8 cellular contexts compared by ENCODE assay signal in the genomic region with DNA sequence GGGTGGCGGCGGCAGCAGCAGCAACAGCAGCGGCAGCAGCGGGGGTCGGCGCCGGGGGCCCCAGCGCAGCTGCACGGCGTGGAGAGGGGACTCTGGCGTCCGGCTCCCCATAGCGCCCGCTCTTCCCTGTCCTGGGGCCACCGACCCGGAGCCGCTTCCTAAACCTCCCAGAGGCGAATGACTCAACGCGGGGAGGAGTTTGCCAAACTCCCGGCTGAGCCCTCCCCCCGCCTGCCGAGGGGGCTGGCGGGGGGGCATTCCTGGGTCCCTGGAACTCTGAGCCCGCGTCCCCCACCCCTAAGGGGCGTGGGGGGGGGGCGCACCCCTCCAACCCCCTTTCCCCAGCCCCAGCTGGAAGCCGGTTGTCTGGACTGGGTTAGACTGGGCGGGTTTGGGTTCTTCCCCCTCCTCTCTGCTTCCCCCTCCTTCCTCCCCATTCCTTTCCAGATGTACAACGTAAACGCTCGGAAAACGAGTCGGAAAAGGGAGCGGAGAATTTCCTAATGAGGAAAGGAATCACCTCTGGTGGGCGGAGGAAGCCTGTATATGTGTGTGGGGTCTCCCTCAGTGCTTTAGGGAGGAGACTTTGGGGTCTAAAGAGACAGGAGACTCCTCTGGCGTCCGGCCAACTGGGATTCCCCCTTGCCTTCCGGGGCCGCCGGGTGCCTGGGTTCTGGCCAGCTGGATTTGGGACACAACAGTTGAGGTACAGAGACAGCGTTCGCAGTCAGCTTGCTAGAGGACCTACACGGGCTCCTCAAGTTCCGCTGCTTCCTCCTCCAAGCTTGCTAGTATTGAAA. TPM values are rescaled to one million over a fixed set of nuclear protein-coding genes. Genes with fewer than 3 reads are reported as not detected.
DNase-seq lines count a peak whose midpoint lies in the region; ATAC-seq and TF ChIP-seq lines count a peak whose summit lies in the region.

A gene (minus strand): TSS at position 179 of the 800 bp plus-strand sequence. CDS start 68 bp downstream, at position 111.

- H3K9me3 ChIP-seq in BE2C: no peaks in the 10 kb centered on the region

- no peak for ATAC-seq in HG02840 (IDR thresholded peaks at IDR 0.05; ENCODE audit: low FRiP score, unreplicated experiment)

- H3K4me3 ChIP-seq in BE2C (ENCODE audit: low read depth, low read length) (peak within 1 kb of the TSS; percentile 8), epithelial cell of esophagus (ENCODE audit: low read length) (peak within 1 kb of the TSS; percentile 72)

- no peak for TF ChIP-seq CTCF in BE2C (IDR thresholded peaks at IDR 0.05; ENCODE audit: low read depth, low read length)
- no peak for TF ChIP-seq CTCF in epithelial cell of esophagus (IDR thresholded peaks at IDR 0.05; ENCODE audit: insufficient read depth, low read depth, low read length, missing control alignments)
- TF ChIP-seq CTCF in mesothelial cell of epicardium (IDR thresholded peaks at IDR 0.05; ENCODE audit: unreplicated experiment): no peak
- no peak for TF ChIP-seq CTCF in subcutaneous adipose tissue (IDR thresholded peaks at IDR 0.05; ENCODE audit: low read depth)

- TF ChIP-seq RAD21 in Ishikawa (IDR thresholded peaks at IDR 0.05; ENCODE audit: low read depth): no peak

- peaks cover 27% of the 10 kb centered on the region for H3K4me1 Mint-ChIP-seq in mesothelial cell of epicardium

- no peak for TF ChIP-seq EP300 in Ishikawa (IDR thresholded peaks at IDR 0.05; ENCODE audit: borderline replicate concordance)

- peaks cover 69% of the 10 kb centered on the region for H3K27me3 ChIP-seq in BE2C

- peak within 1 kb of the TSS; percentile 86 for H3K4me3 Mint-ChIP-seq in mesothelial cell of epicardium

- no peaks in the 10 kb centered on the region for H3K36me3 ChIP-seq in BE2C

- DNase-seq in BE2C (peak; percentile 34), epithelial cell of esophagus (ENCODE audit: low read depth) (peak; percentile 78), mesothelial cell of epicardium (ENCODE audit: low spot score in 2 of 2, unreplicated experiment in 2 of 2) (peak; percentile 58 to 70), OCI-M2 (lab: John Stamatoyannopoulos, UW; ENCODE audit: unreplicated experiment) (no peak)
- peak; percentile 73 for DNase-seq in activated CD8-positive, alpha-beta memory T cell treated with anti-CD3 and anti-CD28 coated beads for 24 hours

- H3K36me3 Mint-ChIP-seq in mesothelial cell of epicardium: no peaks in the 10 kb centered on the region

- no peaks in the 10 kb centered on the region for H3K9me3 Mint-ChIP-seq in mesothelial cell of epicardium

- H3K27me3 Mint-ChIP-seq in mesothelial cell of epicardium (ENCODE audit: low read depth): peaks cover 11% of the 10 kb centered on the region

- peak within 1 kb of the TSS; percentile 87 for H3K27ac Mint-ChIP-seq in mesothelial cell of epicardium

- H3K4me1 ChIP-seq in BE2C: no peaks in the 10 kb centered on the region

TF ChIP-seq in Ishikawa, 13 proteins besides CTCF, POLR2A, EP300 and RAD21:
- TF ChIP-seq CEBPB (IDR thresholded peaks at IDR 0.05) (peak; percentile 62), NFIC (IDR thresholded peaks at IDR 0.05) (peak; percentile 79), ZBTB7A (IDR thresholded peaks at IDR 0.05; ENCODE audit: low read depth) (peak; percentile 83), FOXM1 (IDR thresholded peaks at IDR 0.05; ENCODE audit: borderline replicate concordance, low read depth) (no peak), TEAD4 (IDR thresholded peaks at IDR 0.05) (0 out of 2 replicates have a peak, but pooled peaks have one; percentile 25), TAF1 (IDR thresholded peaks at IDR 0.05; ENCODE audit: low read depth) (no peak; the same call in 1 of the 2 replicates), CREB1 (IDR thresholded peaks at IDR 0.05; ENCODE audit: low read depth) (peak; percentile 1; the same call in 1 of the 2 replicates)
TF ChIP-seq in Ishikawa: peak in this region for 5.

RNA-seq across cellular contexts. Expression of the gene that starts here (rescaled TPM):
- 48.7 TPM for polyA plus RNA-seq in BE2C (2012; ENCODE audit: insufficient read depth, insufficient read length, low read depth)
- total RNA-seq in mesothelial cell of epicardium (60.7 to 71.9 TPM (median 65.3 TPM) in 3 replicates), subcutaneous adipose tissue (100 to 1,000 TPM in 2 of 4 donors, 10 to 100 TPM in 2; 81.5 to 150 (median 109) TPM)
